ENCODE assay signal across 25 cellular contexts in the genomic region with DNA sequence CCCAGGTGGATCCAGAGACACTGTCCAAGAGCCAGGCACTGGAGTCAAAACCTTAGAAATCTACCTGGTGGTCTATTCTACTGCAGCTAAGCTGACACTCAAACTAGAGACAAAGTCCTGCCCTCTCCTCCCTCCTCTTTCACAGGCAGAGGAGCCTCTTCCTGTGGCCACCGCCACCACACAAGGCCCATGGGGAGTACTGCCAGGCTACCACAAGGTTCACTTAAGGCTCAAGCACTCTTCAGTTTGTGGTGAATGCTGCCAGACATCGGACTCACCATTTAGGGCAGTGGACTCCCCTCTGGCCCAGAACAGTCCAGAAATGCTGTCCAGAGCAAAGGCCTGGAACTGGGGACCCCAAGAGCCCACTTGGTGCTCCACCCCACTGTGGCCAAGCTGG.
"Had no signal": no experiment of that assay in that cellular context is flagged by ENCODE, and none has a peak within 500 bp of the region (broad histone marks: within the 10 kb centered on the region; RNA-seq: fewer than 3 reads in every experiment).

No MANE protein-coding gene starts in this region.

- ATAC-seq: foreskin keratinocyte; gastroesophageal sphincter; heart left ventricle; mucosa of descending colon; psoas muscle; right cardiac atrium; stimulated activated effector memory CD8-positive, alpha-beta T cell treated with anti-CD3 and anti-CD28 coated beads, Interleukin-12 subunit alpha, Interleukin-12 subunit beta, amount 100 ng/mL, for 72 hours had no signal

- DNase-seq: colonic mucosa; dermis blood vessel endothelial cell; effector memory CD4-positive, alpha-beta T cell; foreskin keratinocyte; heart left ventricle; islet precursor cell; mucosa of descending colon; naive B cell; nephron progenitor cell; nucleus accumbens; psoas muscle; right cardiac atrium; stimulated activated CD4-positive, alpha-beta T cell treated with anti-CD3 and anti-CD28 coated beads, Interleukin-2, amount 100 ng/mL, for 24 hours; stimulated activated CD4-positive, alpha-beta T cell treated with anti-CD3 and anti-CD28 coated beads, Interleukin-4, amount 100 ng/mL, for 24 hours; stimulated activated naive CD4-positive, alpha-beta T cell treated with Interleukin-2 at 50 U/mL for 16 hours; stomach; thyroid gland; trophoblast cell had no signal

- H3K79me2 ChIP-seq: hepatocyte had no signal

- H3K4me1 ChIP-seq: colonic mucosa, foreskin keratinocyte, heart left ventricle, psoas muscle, thyroid gland had no signal

- H3K9me3 ChIP-seq: colonic mucosa, esophagus muscularis mucosa, gastroesophageal sphincter, mucosa of descending colon, psoas muscle, sigmoid colon, thyroid gland had no signal

- H3K4me3 ChIP-seq: colonic mucosa, esophagus muscularis mucosa, gastroesophageal sphincter, heart left ventricle, hepatocyte, lung, mucosa of descending colon, psoas muscle, sigmoid colon, stomach, thyroid gland had no signal

- H3K36me3 ChIP-seq: colonic mucosa, esophagus muscularis mucosa, gastroesophageal sphincter, heart left ventricle, sigmoid colon, stomach, thyroid gland had no signal

- H3K27ac ChIP-seq: colonic mucosa, esophagus muscularis mucosa, foreskin keratinocyte, gastroesophageal sphincter, heart left ventricle, hepatocyte, psoas muscle, sigmoid colon, stomach, thyroid gland had no signal

- H3K4me2 ChIP-seq: hepatocyte had no signal

- FAIRE-seq: endothelial cell of umbilical vein had no signal

- H2AFZ ChIP-seq: hepatocyte had no signal

- H3K27me3 ChIP-seq: colonic mucosa, esophagus muscularis mucosa, gastroesophageal sphincter, heart left ventricle, hepatocyte, sigmoid colon, stomach, thyroid gland had no signal
